ENCODE assay signal across 16 cellular contexts in genomic region chr4:81566076-81566663, GRCh38.
A peak's percentile ranks its signal among the peaks of the same experiment; 100 is the strongest.
DNase-seq lines count a peak whose midpoint lies in the region; ATAC-seq, FAIRE-seq and TF ChIP-seq lines count a peak whose summit lies in the region.
"Had no signal": no experiment of that assay in that cellular context is flagged by ENCODE, and none has a peak within 500 bp of the region (broad histone marks: within the 10 kb centered on the region; RNA-seq: fewer than 3 reads in every experiment).

No MANE protein-coding gene starts in this region.

- H3K4me3 Mint-ChIP-seq in astrocyte (ENCODE audit: unreplicated experiment) = no peak overlapping the region
- H3K4me3 Mint-ChIP-seq: type B pancreatic cell had no signal

- H3K27me3 Mint-ChIP-seq in astrocyte (ENCODE audit: low read depth, unreplicated experiment) = no peaks in the 10 kb centered on the region
- H3K27me3 Mint-ChIP-seq: type B pancreatic cell had no signal

- in situ Hi-C loops in HAP-1 (cut with MboI; ENCODE audit: low sequenced_read_pairs) = no loop called here

- H3K27ac ChIP-seq in ACC112 (ENCODE audit: low read depth, low read length) (peak overlapping the region; percentile 52), astrocyte (ENCODE audit: low read depth, low read length) (no peak overlapping the region), psoas muscle (peak overlapping the region; percentile 28)

- H3K9ac ChIP-seq in astrocyte (ENCODE audit: low read length) = no peak overlapping the region

- ATAC-seq in left ventricle myocardium superior = peak; percentile 80
- ATAC-seq in psoas muscle = peak in 1 of 4 donors; percentile 56

- no peaks in the 10 kb centered on the region for H3K36me3 Mint-ChIP-seq in astrocyte (ENCODE audit: low read depth, unreplicated experiment)
- H3K36me3 Mint-ChIP-seq: type B pancreatic cell had no signal

- H2AFZ ChIP-seq in ACC112 (ENCODE audit: low read length, unreplicated experiment) (peak overlapping the region; percentile 52), astrocyte (ENCODE audit: low read depth, low read length) (peak overlapping the region; percentile 10)

- H3K36me3 ChIP-seq in ACC112 (ENCODE audit: insufficient read depth, low read length) = no peaks in the 10 kb centered on the region
- H3K36me3 ChIP-seq in astrocyte (ENCODE audit: insufficient read depth, low read length) = no peaks in the 10 kb centered on the region
- no peaks in the 10 kb centered on the region for H3K36me3 ChIP-seq in psoas muscle (ENCODE audit: insufficient read depth in 1 of 2, low read depth in 1 of 2)
- H3K36me3 ChIP-seq in HAP-1 (replicated peaks) = no peaks in the 10 kb centered on the region

- DNase-seq in astrocyte (ENCODE audit: low read depth) (no peak), left ventricle myocardium superior (peak; percentile 45), psoas muscle (no peak), HAP-1 (ENCODE audit: low spot score in 2 of 2) (no peak), HuH-7.5 (ENCODE audit: low spot score) (no peak), middle frontal gyrus (ENCODE audit: extremely low spot score, low spot score) (no peak)
- no peak for DNase-seq in activated CD4-positive, alpha-beta T cell treated with anti-CD3 and anti-CD28 coated beads for 48 hours
- DNase-seq: activated T-cell treated with anti-CD3 and anti-CD28 coated beads, Interleukin-2, amount 50 U/mL, for 1 hour; central memory CD4-positive, alpha-beta T cell; DND-41; NK-92 treated with Interleukin-12 subunit alpha and Interleukin-12 subunit beta, amount 100 ng/mL, for 24 hours; stimulated activated CD4-positive, alpha-beta T cell treated with anti-CD3 and anti-CD28 coated beads, Interleukin-4, amount 100 ng/mL, for 4 hours; T1000 had no signal

- no peaks in the 10 kb centered on the region for H3K9me3 ChIP-seq in astrocyte (ENCODE audit: insufficient read depth, low read depth, low read length)
- no peaks in the 10 kb centered on the region for H3K9me3 ChIP-seq in psoas muscle
- no peaks in the 10 kb centered on the region for H3K9me3 ChIP-seq in HAP-1

- H3K4me3 ChIP-seq in ACC112 (ENCODE audit: low read depth, low read length) = peak overlapping the region; percentile 68
- no peak overlapping the region for H3K4me3 ChIP-seq in astrocyte (ENCODE audit: insufficient read depth, low read depth, low read length)
- peak overlapping the region; percentile 30 for H3K4me3 ChIP-seq in psoas muscle
- H3K4me3 ChIP-seq in HAP-1 = no peak overlapping the region

- H4K20me1 ChIP-seq in astrocyte (ENCODE audit: insufficient read depth, low read length) = no peaks in the 10 kb centered on the region

- H3K4me2 ChIP-seq in astrocyte (ENCODE audit: low read length) = peak overlapping the region; percentile 52

- H3K79me2 ChIP-seq in ACC112 (ENCODE audit: control insufficient read depth, insufficient read depth, low read length, unreplicated experiment) (no peaks in the 10 kb centered on the region), astrocyte (ENCODE audit: insufficient read depth, low read length) (no peaks in the 10 kb centered on the region)

- H3K4me1 Mint-ChIP-seq in astrocyte (ENCODE audit: low read depth, unreplicated experiment) = peaks cover 3% of the 10 kb centered on the region

- H3K9me3 Mint-ChIP-seq in astrocyte (ENCODE audit: unreplicated experiment) = no peaks in the 10 kb centered on the region
- H3K9me3 Mint-ChIP-seq: type B pancreatic cell had no signal

- WGBS in psoas muscle, 3 donors = 31 to 38% (median 33%) methylated on average over 5 of the region's 5 CpGs

- intact Hi-C loops in left ventricle myocardium superior (cut with micrococcal nuclease) = no loop called here
- intact Hi-C loops in psoas muscle (cut with DNase I) = no loop called here

- TF ChIP-seq CTCF in astrocyte (IDR thresholded peaks at IDR 0.05; ENCODE audit: insufficient read depth, low read depth, low read length) (no peak), psoas muscle (IDR thresholded peaks at IDR 0.05) (no peak)

- no peak for FAIRE-seq in astrocyte (lab: Jason Lieb, UNC)
- FAIRE-seq: HTR-8/SVneo had no signal

- H3K27me3 ChIP-seq in ACC112 (ENCODE audit: insufficient read depth, low read length) = no peaks in the 10 kb centered on the region
- H3K27me3 ChIP-seq in astrocyte (ENCODE audit: insufficient read depth, low read length) = no peaks in the 10 kb centered on the region
- H3K27me3 ChIP-seq in psoas muscle (ENCODE audit: insufficient read depth in 3 of 3, low read length in 2 of 3) = peaks cover 0 to 2% (median 0%) of the 10 kb centered on the region in 3 donors
- H3K27me3 ChIP-seq in HAP-1 (ENCODE audit: low read depth) = no peaks in the 10 kb centered on the region

- H3K27ac Mint-ChIP-seq in astrocyte (ENCODE audit: unreplicated experiment) = no peak overlapping the region
- H3K27ac Mint-ChIP-seq: type B pancreatic cell had no signal

- H3K4me1 ChIP-seq in ACC112 (ENCODE audit: control insufficient read depth, insufficient read depth, low read length, unreplicated experiment) (peaks cover 19% of the 10 kb centered on the region), astrocyte (ENCODE audit: insufficient read depth, low read length) (no peaks in the 10 kb centered on the region), psoas muscle (no peaks in the 10 kb centered on the region), HAP-1 (no peaks in the 10 kb centered on the region)

Comparison
In these comparisons a context has a peak if more than half of its experiments do, and no peak if none do; other contexts are left out.
1. H3K4me3 ChIP-seq: peak in ACC112 (single experiment) and psoas muscle (single experiment); none in astrocyte (single experiment) and HAP-1 (single experiment).